In genomic region chr2:118049140-118050128, GRCh38 we compare ENCODE assay signal across 1 cellular context.
TF ChIP-seq lines count a peak whose summit lies in the region.

No MANE protein-coding gene starts in this region.

TF ChIP-seq in GM12878, 131 proteins besides CTCF, POLR2A, EP300 and RAD21 (continued from another document and continues in another):
- TF ChIP-seq ZNF687 (IDR thresholded peaks at IDR 0.05) (no peak), JUND (IDR thresholded peaks at IDR 0.05; ENCODE audit: low read depth, low read length) (no peak), NBN (IDR thresholded peaks at IDR 0.05) (peak; percentile 73; the same call in 1 of the 2 replicates), RUNX3 (IDR thresholded peaks at IDR 0.05; ENCODE audit: low read length) (peak; percentile 75), TBL1XR1 (IDR thresholded peaks at IDR 0.05; ENCODE audit: low read depth, low read length) (no peak), SREBF1 (IDR thresholded peaks at IDR 0.05; ENCODE audit: low read length) (no peak), CBX3 (IDR thresholded peaks at IDR 0.05; ENCODE audit: borderline replicate concordance, low read depth) (no peak), CREB1 (IDR thresholded peaks at IDR 0.05; ENCODE audit: low read depth) (no peak), HCFC1 (IDR thresholded peaks at IDR 0.05; ENCODE audit: low read length) (no peak), ZBTB11 (CRISPR knock-in tag; IDR thresholded peaks at IDR 0.05) (no peak), MYB (IDR thresholded peaks at IDR 0.05; ENCODE audit: borderline replicate concordance, low read depth, low read length) (no peak), ZNF384 (IDR thresholded peaks at IDR 0.05; ENCODE audit: borderline replicate concordance, low read depth, low read length) (no peak), CEBPZ (IDR thresholded peaks at IDR 0.05; ENCODE audit: low read depth, low read length) (no peak), USF2 (IDR thresholded peaks at IDR 0.05; ENCODE audit: borderline replicate concordance, low read depth, low read length) (no peak; the same call in 1 of the 2 replicates), ZZZ3 (IDR thresholded peaks at IDR 0.05; ENCODE audit: control insufficient read depth, insufficient read length, low read depth) (no peak), TCF12 (IDR thresholded peaks at IDR 0.05; ENCODE audit: low read depth, low read length) (no peak), CEBPB (IDR thresholded peaks at IDR 0.05; ENCODE audit: borderline replicate concordance in 1 of 2, low read depth in 2 of 2, low read length in 2 of 2) (no peak), ZNF207 (IDR thresholded peaks at IDR 0.05; ENCODE audit: borderline replicate concordance) (no peak), SKIL (IDR thresholded peaks at IDR 0.05; ENCODE audit: low read depth, poor library complexity, severe bottlenecking) (peak; percentile 68), FOXK2 (IDR thresholded peaks at IDR 0.05) (no peak), MLLT1 (IDR thresholded peaks at IDR 0.05) (peak; percentile 74), ZBTB33 (IDR thresholded peaks at IDR 0.05) (no peak), RELB (IDR thresholded peaks at IDR 0.05; ENCODE audit: low read depth) (peak; percentile 63), PAX8 (IDR thresholded peaks at IDR 0.05) (no peak), GATAD2B (conservative IDR thresholded peaks at IDR 0.05; ENCODE audit: low read depth) (peak; percentile 86), WRNIP1 (IDR thresholded peaks at IDR 0.05; ENCODE audit: borderline replicate concordance, low read depth, low read length) (0 out of 2 replicates have a peak, but pooled peaks have one; percentile 44), RELA (IDR thresholded peaks at IDR 0.05; ENCODE audit: borderline replicate concordance, partially characterized antibody) (no peak), SMARCA5 (IDR thresholded peaks at IDR 0.05) (no peak; the same call in none of the 2 replicates), POLR2AphosphoS5 (IDR thresholded peaks at IDR 0.05; ENCODE audit: low read length) (no peak), JUNB (IDR thresholded peaks at IDR 0.05) (peak; percentile 7; the same call in 1 of the 2 replicates), RBBP5 (conservative IDR thresholded peaks at IDR 0.05) (no peak), PAX5 (IDR thresholded peaks at IDR 0.05; ENCODE audit: borderline replicate concordance, low read depth, low read length) (no peak), RAD51 (IDR thresholded peaks at IDR 0.05) (no peak), USF1 (IDR thresholded peaks at IDR 0.05; ENCODE audit: borderline replicate concordance, extremely low read length, insufficient read depth, low read depth, low read length) (no peak), TARDBP (IDR thresholded peaks at IDR 0.05; ENCODE audit: borderline replicate concordance) (no peak), ZSCAN29 (IDR thresholded peaks at IDR 0.05) (no peak), FOS (IDR thresholded peaks at IDR 0.05; ENCODE audit: borderline replicate concordance, extremely low read depth, insufficient read length) (no peak), ZNF217 (IDR thresholded peaks at IDR 0.05) (peak; percentile 89), CBX5 (IDR thresholded peaks at IDR 0.05; ENCODE audit: low read depth) (no peak), MYC (IDR thresholded peaks at IDR 0.05; ENCODE audit: insufficient read depth, insufficient read length, insufficient replicate concordance, low read length, severe bottlenecking) (no peak), POU2F2 (IDR thresholded peaks at IDR 0.05; ENCODE audit: borderline replicate concordance, low read depth, low read length) (no peak; the same call in 2 of the 3 replicates), SIX5 (IDR thresholded peaks at IDR 0.05; ENCODE audit: low read depth, low read length, severe bottlenecking) (no peak), PML (IDR thresholded peaks at IDR 0.05; ENCODE audit: low read length) (no peak), MEF2B (IDR thresholded peaks at IDR 0.05; ENCODE audit: partially characterized antibody, poor library complexity, severe bottlenecking) (no peak), MTA3 (IDR thresholded peaks at IDR 0.05; ENCODE audit: borderline replicate concordance, low read length) (no peak)
